In genomic region chr3:8884630-8885290, GRCh38 we compare ENCODE assay signal across 24 cellular contexts.
DNase-seq lines count a peak whose midpoint lies in the region; ATAC-seq and TF ChIP-seq lines count a peak whose summit lies in the region.
"Had no signal": no experiment of that assay in that cellular context is flagged by ENCODE, and none has a peak within 500 bp of the region (broad histone marks: within the 10 kb centered on the region; RNA-seq: fewer than 3 reads in every experiment).

No MANE protein-coding gene starts in this region.

- H3K9me3 ChIP-seq in mesenchymal stem cell (ENCODE audit: control insufficient read depth, low read length) (peaks cover 4% of the 10 kb centered on the region), Karpas-422 (ENCODE audit: low read length) (no peaks in the 10 kb centered on the region)
- H3K9me3 ChIP-seq: Caco-2 had no signal

- no peak overlapping the region for H3K4me2 ChIP-seq in mesenchymal stem cell (ENCODE audit: low read length, poor library complexity, severe bottlenecking)
- no peak overlapping the region for H3K4me2 ChIP-seq in Karpas-422 (ENCODE audit: low read depth, low read length, poor library complexity, severe bottlenecking)
- H3K4me2 ChIP-seq: BLaER1 had no signal

- no peaks in the 10 kb centered on the region for H4K20me1 ChIP-seq in Karpas-422 (ENCODE audit: insufficient read depth, low read depth, low read length)
- H4K20me1 ChIP-seq: BLaER1 had no signal

- no peak for TF ChIP-seq CTCF in activated CD8-positive, alpha-beta T cell treated with anti-CD3 and anti-CD28 coated beads for 36 hours (IDR thresholded peaks at IDR 0.05)
- TF ChIP-seq CTCF in chondrocyte (IDR thresholded peaks at IDR 0.05) = no peak
- no peak for TF ChIP-seq CTCF in GM10248 (IDR thresholded peaks at IDR 0.05; ENCODE audit: control extremely low read depth, extremely low read depth, low read depth, missing control alignments)

- peak overlapping the region; percentile 4 for H2BK5ac ChIP-seq in mesenchymal stem cell (ENCODE audit: low read depth, low read length, poor library complexity, severe bottlenecking)

- no peak overlapping the region for H3K18ac ChIP-seq in mesenchymal stem cell (ENCODE audit: low read depth in 1 of 2, low read length in 2 of 2)

- H3K4ac ChIP-seq in mesenchymal stem cell (ENCODE audit: low read depth in 1 of 2, low read length in 2 of 2) = no peak overlapping the region

- H2AK5ac ChIP-seq in mesenchymal stem cell (ENCODE audit: low read length, severe bottlenecking) = no peak overlapping the region

- H3K4me3 ChIP-seq in mesenchymal stem cell (ENCODE audit: insufficient read depth in 1 of 2, low read depth in 1 of 2, low read length in 2 of 2) (no peak overlapping the region), Karpas-422 (ENCODE audit: low read length) (no peak overlapping the region)
- H3K4me3 ChIP-seq: BLaER1, K562 had no signal

- no peaks in the 10 kb centered on the region for H3K27me3 ChIP-seq in mesenchymal stem cell (ENCODE audit: control insufficient read depth in 1 of 2, insufficient read depth in 1 of 2, low read length in 2 of 2)
- no peaks in the 10 kb centered on the region for H3K27me3 ChIP-seq in Karpas-422 (ENCODE audit: low read length)
- H3K27me3 ChIP-seq: BLaER1 had no signal

- H3K79me1 ChIP-seq in mesenchymal stem cell (replicated peaks; ENCODE audit: low read length, poor library complexity, severe bottlenecking) = peaks cover 3% of the 10 kb centered on the region

- no peak overlapping the region for H2BK12ac ChIP-seq in mesenchymal stem cell (ENCODE audit: low read length in 2 of 2)

- no peak overlapping the region for H2BK15ac ChIP-seq in mesenchymal stem cell (ENCODE audit: low read depth, poor library complexity, severe bottlenecking)

- H3K27ac Mint-ChIP-seq in activated CD8-positive, alpha-beta T cell treated with anti-CD3 and anti-CD28 coated beads, Interleukin-2, amount 10 ng/mL, durations not matched to agents 7 days and 5 days = peak overlapping the region; percentile 12
- no peak overlapping the region for H3K27ac Mint-ChIP-seq in activated CD8-positive, alpha-beta T cell treated with anti-CD3 and anti-CD28 coated beads for 36 hours
- H3K27ac Mint-ChIP-seq in chondrocyte (ENCODE audit: unreplicated experiment) = peak overlapping the region; percentile 25
- H3K27ac Mint-ChIP-seq: CD4-positive, alpha-beta T cell had no signal

- no peak overlapping the region for H3K14ac ChIP-seq in mesenchymal stem cell (ENCODE audit: low read length in 2 of 2)

- H3K36me3 ChIP-seq in mesenchymal stem cell (ENCODE audit: control insufficient read depth in 1 of 2, insufficient read depth in 2 of 2, low read depth in 1 of 2, low read length in 2 of 2) (peaks cover 0 to 34% of the 10 kb centered on the region in 2 experiments), Karpas-422 (ENCODE audit: insufficient read depth, low read length) (peaks cover 45% of the 10 kb centered on the region; the same call in 1 of the 2 replicates)

- no peak overlapping the region for H3K23ac ChIP-seq in mesenchymal stem cell (ENCODE audit: low read length in 2 of 2)

- H3K36me3 Mint-ChIP-seq in activated CD8-positive, alpha-beta T cell treated with anti-CD3 and anti-CD28 coated beads, Interleukin-2, amount 10 ng/mL, durations not matched to agents 7 days and 5 days (ENCODE audit: low read depth) = peaks cover 56% of the 10 kb centered on the region
- peaks cover 62% of the 10 kb centered on the region for H3K36me3 Mint-ChIP-seq in activated CD8-positive, alpha-beta T cell treated with anti-CD3 and anti-CD28 coated beads for 36 hours (ENCODE audit: low read depth)
- peaks cover 13% of the 10 kb centered on the region for H3K36me3 Mint-ChIP-seq in chondrocyte (ENCODE audit: low read depth)

- H3K27me3 Mint-ChIP-seq in activated CD8-positive, alpha-beta T cell treated with anti-CD3 and anti-CD28 coated beads, Interleukin-2, amount 10 ng/mL, durations not matched to agents 7 days and 5 days (ENCODE audit: low read depth) = no peaks in the 10 kb centered on the region
- H3K27me3 Mint-ChIP-seq in activated CD8-positive, alpha-beta T cell treated with anti-CD3 and anti-CD28 coated beads for 36 hours = no peaks in the 10 kb centered on the region
- H3K27me3 Mint-ChIP-seq in chondrocyte (ENCODE audit: low read depth) = no peaks in the 10 kb centered on the region
- H3K27me3 Mint-ChIP-seq: CD4-positive, alpha-beta T cell had no signal

- H3K27ac ChIP-seq in mesenchymal stem cell (ENCODE audit: low read length, poor library complexity, severe bottlenecking) = peak overlapping the region; percentile 71
- no peak overlapping the region for H3K27ac ChIP-seq in Karpas-422 (ENCODE audit: low read length)
- H3K27ac ChIP-seq: 22Rv1, BLaER1 had no signal

- H3K9ac ChIP-seq in mesenchymal stem cell (ENCODE audit: low read length) = no peak overlapping the region
- no peak overlapping the region for H3K9ac ChIP-seq in Karpas-422 (ENCODE audit: low read length)
- H3K9ac ChIP-seq: BLaER1 had no signal

- no peak overlapping the region for H4K91ac ChIP-seq in mesenchymal stem cell (ENCODE audit: low read length)

- no peak overlapping the region for H2AFZ ChIP-seq in mesenchymal stem cell (ENCODE audit: low read depth, low read length)
- H2AFZ ChIP-seq in Karpas-422 (ENCODE audit: low read length) = no peak overlapping the region

- WGBS in mesenchymal stem cell = 94% methylated on average over 1 of the region's 1 CpG

- peaks cover 8% of the 10 kb centered on the region for H3K9me3 Mint-ChIP-seq in activated CD8-positive, alpha-beta T cell treated with anti-CD3 and anti-CD28 coated beads, Interleukin-2, amount 10 ng/mL, durations not matched to agents 7 days and 5 days (ENCODE audit: insufficient read depth)
- no peaks in the 10 kb centered on the region for H3K9me3 Mint-ChIP-seq in activated CD8-positive, alpha-beta T cell treated with anti-CD3 and anti-CD28 coated beads for 36 hours
- H3K9me3 Mint-ChIP-seq in chondrocyte (ENCODE audit: low read depth) = peaks cover 5% of the 10 kb centered on the region
- H3K9me3 Mint-ChIP-seq: CD4-positive, alpha-beta T cell had no signal

- CTCF ChIA-PET in activated CD8-positive, alpha-beta T cell treated with anti-CD3 and anti-CD28 coated beads, Interleukin-2, amount 10 ng/mL, durations not matched to agents 7 days and 5 days (lab: Charles Lee) = no interaction called here
- CTCF ChIA-PET in activated CD8-positive, alpha-beta T cell treated with anti-CD3 and anti-CD28 coated beads for 36 hours (lab: Charles Lee) = no interaction called here
- CTCF ChIA-PET in GM10248 (lab: Yijun Ruan, JAX) = interaction anchor here (1.6 to 4.9 kb wide), 2 partner anchors 9 to 10 kb away, joined by 4 to 25 read pairs; no protein-coding TSS in a partner anchor

- no peaks in the 10 kb centered on the region for H3K9me2 ChIP-seq in Karpas-422 (replicated peaks; ENCODE audit: insufficient read depth, low read length)

- H2BK120ac ChIP-seq in mesenchymal stem cell (ENCODE audit: low read depth, low read length) = no peak overlapping the region

- no peak overlapping the region for H4K8ac ChIP-seq in mesenchymal stem cell (ENCODE audit: low read length)

- DNase-seq in activated CD8-positive, alpha-beta T cell treated with anti-CD3 and anti-CD28 coated beads, Interleukin-2, amount 10 ng/mL, durations not matched to agents 7 days and 5 days = no peak
- no peak for DNase-seq in activated CD8-positive, alpha-beta T cell treated with anti-CD3 and anti-CD28 coated beads for 36 hours
- DNase-seq in chondrocyte (ENCODE audit: low spot score) (no peak), mesenchymal stem cell (no peak), GM10248 (ENCODE audit: extremely low spot score) (no peak), Karpas-422 (no peak)
- no peak for DNase-seq in central memory CD4-positive, alpha-beta T cell
- DNase-seq: ACHN; Caco-2; CD4-positive, alpha-beta T cell; DMS 273 treated with DMSO at 0.1 percent for 48 hours; DND-41; H7; NCI-H1092 treated with DMSO at 0.1 percent for 48 hours; NCI-H146; NCI-H2029; NCI-H2227 treated with DMSO at 0.1 percent for 48 hours; NCI-H510A treated with DMSO at 0.1 percent for 48 hours; NCI-H774 had no signal

- POLR2A ChIA-PET in activated CD8-positive, alpha-beta T cell treated with anti-CD3 and anti-CD28 coated beads, Interleukin-2, amount 10 ng/mL, durations not matched to agents 7 days and 5 days (lab: Charles Lee) = no interaction called here
- POLR2A ChIA-PET in activated CD8-positive, alpha-beta T cell treated with anti-CD3 and anti-CD28 coated beads for 36 hours (lab: Charles Lee) = no interaction called here
- POLR2A ChIA-PET in GM10248 (lab: Yijun Ruan, JAX) = no interaction called here

- intact Hi-C loops in activated CD8-positive, alpha-beta T cell treated with anti-CD3 and anti-CD28 coated beads for 36 hours (cut with micrococcal nuclease) = no loop called here

- peaks cover 17% of the 10 kb centered on the region for H3K4me1 ChIP-seq in mesenchymal stem cell (ENCODE audit: control insufficient read depth, insufficient read depth, low read depth, low read length)
- H3K4me1 ChIP-seq in Karpas-422 (ENCODE audit: low read length) = no peaks in the 10 kb centered on the region

- no peaks in the 10 kb centered on the region for H3K4me1 Mint-ChIP-seq in activated CD8-positive, alpha-beta T cell treated with anti-CD3 and anti-CD28 coated beads, Interleukin-2, amount 10 ng/mL, durations not matched to agents 7 days and 5 days (ENCODE audit: low read depth)
- peaks cover 3% of the 10 kb centered on the region for H3K4me1 Mint-ChIP-seq in activated CD8-positive, alpha-beta T cell treated with anti-CD3 and anti-CD28 coated beads for 36 hours (ENCODE audit: low read depth)
- peaks cover 52% of the 10 kb centered on the region for H3K4me1 Mint-ChIP-seq in chondrocyte (ENCODE audit: low read depth)

- H3K79me2 ChIP-seq in Karpas-422 (ENCODE audit: low read length) = peaks cover 11% of the 10 kb centered on the region

- ATAC-seq in activated CD8-positive, alpha-beta T cell treated with anti-CD3 and anti-CD28 coated beads, Interleukin-2, amount 10 ng/mL, durations not matched to agents 7 days and 5 days = no peak
- ATAC-seq in activated CD8-positive, alpha-beta T cell treated with anti-CD3 and anti-CD28 coated beads for 36 hours = no peak
- ATAC-seq in GM18498 (IDR thresholded peaks at IDR 0.05; ENCODE audit: unreplicated experiment) = no peak
- ATAC-seq: Panc1 had no signal

- H3K4me3 Mint-ChIP-seq in activated CD8-positive, alpha-beta T cell treated with anti-CD3 and anti-CD28 coated beads, Interleukin-2, amount 10 ng/mL, durations not matched to agents 7 days and 5 days = no peak overlapping the region
- H3K4me3 Mint-ChIP-seq in activated CD8-positive, alpha-beta T cell treated with anti-CD3 and anti-CD28 coated beads for 36 hours = no peak overlapping the region
- H3K4me3 Mint-ChIP-seq in chondrocyte (ENCODE audit: unreplicated experiment) = no peak overlapping the region
- H3K4me3 Mint-ChIP-seq: CD4-positive, alpha-beta T cell had no signal
